10 cellular contexts compared by ENCODE assay signal in the genomic region with DNA sequence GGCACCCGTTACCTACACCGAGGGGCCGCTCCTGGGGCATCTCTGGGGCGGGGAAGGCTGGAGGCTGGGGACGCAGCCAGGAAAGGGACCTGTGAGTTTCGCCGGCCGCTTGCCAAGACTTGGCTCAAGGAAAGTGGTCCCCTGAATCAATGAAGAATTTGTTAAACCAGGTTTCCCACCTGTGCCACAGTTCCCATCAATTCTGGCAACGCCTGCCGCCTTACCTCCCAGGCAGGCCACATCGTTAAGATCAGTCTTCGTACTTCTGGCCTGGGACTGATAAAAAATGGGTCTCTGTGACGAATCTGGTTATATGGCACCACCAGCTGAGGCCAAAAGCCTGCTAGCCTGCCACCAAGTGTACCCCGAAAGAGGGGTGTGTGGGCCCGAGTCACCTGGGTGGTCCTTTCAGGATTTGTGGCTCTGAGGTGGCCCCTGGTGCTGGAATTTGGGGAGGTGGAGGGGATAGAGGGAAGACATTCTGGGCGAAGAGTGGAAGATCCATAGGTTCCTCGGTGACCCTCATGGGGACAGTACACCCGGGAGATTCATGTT. TPM values are rescaled to one million over a fixed set of nuclear protein-coding genes. Genes with fewer than 3 reads are reported as not detected.
DNase-seq lines count a peak whose midpoint lies in the region; FAIRE-seq and TF ChIP-seq lines count a peak whose summit lies in the region.
"Had no signal": no experiment of that assay in that cellular context is flagged by ENCODE, and none has a peak within 500 bp of the region (broad histone marks: within the 10 kb centered on the region; RNA-seq: fewer than 3 reads in every experiment).

No MANE protein-coding gene starts in this region.

- BruUV-seq in PC-9 (replicated peaks; lab: Mats Ljungman, UMichigan) (TSS peak; percentile 24), endothelial cell of umbilical vein (replicated peaks; lab: Mats Ljungman, UMichigan) (no TSS peak)

- H3K36me3 Mint-ChIP-seq in CD14-positive monocyte: peaks cover 0 to 2% of the 10 kb centered on the region in 2 donors

- peaks cover 0 to 6% (median 4%) of the 10 kb centered on the region in 7 donors for H3K9me3 Mint-ChIP-seq in CD14-positive monocyte

- no peaks in the 10 kb centered on the region for H3K9me2 ChIP-seq in PC-9 (ENCODE audit: insufficient read depth)

- H3K4me1 ChIP-seq in PC-9 (replicated peaks; ENCODE audit: insufficient read depth): peaks cover 50% of the 10 kb centered on the region
- H3K4me1 ChIP-seq in endothelial cell of umbilical vein (ENCODE audit: control insufficient read depth, extremely low read depth, insufficient read depth, low read length): peaks cover 9% of the 10 kb centered on the region
- H3K4me1 ChIP-seq in neutrophil (ENCODE audit: control insufficient read depth in 1 of 2, insufficient read depth in 1 of 2, low read depth in 1 of 2, low read length in 1 of 2): peaks cover 27 to 28% of the 10 kb centered on the region in 2 experiments

- H3K4me3 ChIP-seq in PC-9 (peak overlapping the region; percentile 99), endothelial cell of umbilical vein (replicated peaks in 1 of 3; ENCODE audit: insufficient read depth in 1 of 3, low read depth in 1 of 3, low read length in 3 of 3) (peak overlapping the region in 2 of 3 experiments; percentile 35 to 45), neutrophil (ENCODE audit: low read depth in 1 of 2, low read length in 1 of 2) (peak overlapping the region; percentile 89 to 94)

- no peak for TF ChIP-seq POLR2A in endothelial cell of umbilical vein (IDR thresholded peaks at IDR 0.05; ENCODE audit: low read depth, low read length)

- H4K20me1 ChIP-seq in PC-9 (ENCODE audit: insufficient read depth): no peaks in the 10 kb centered on the region
- H4K20me1 ChIP-seq in endothelial cell of umbilical vein (replicated peaks; ENCODE audit: control insufficient read depth, extremely low read depth, insufficient read depth, low read length): no peaks in the 10 kb centered on the region

- H3F3A ChIP-seq in PC-9 (ENCODE audit: insufficient read depth, low read depth): peaks cover 15% of the 10 kb centered on the region; the same call in 1 of the 2 replicates

- H2AFZ ChIP-seq in PC-9 (peak overlapping the region; percentile 75), endothelial cell of umbilical vein (ENCODE audit: low read depth, low read length) (peak overlapping the region; percentile 56)

- TF ChIP-seq CTCF in CD14-positive monocyte (IDR thresholded peaks at IDR 0.05) (peak; percentile 79), PC-9 (conservative IDR thresholded peaks at IDR 0.05) (peak; percentile 35), endothelial cell of umbilical vein (IDR thresholded peaks at IDR 0.05; ENCODE audit: extremely low read depth in 1 of 2, insufficient read depth in 1 of 2, low read depth in 1 of 2, low read length in 2 of 2) (no peak), neutrophil (IDR thresholded peaks at IDR 0.05) (no peak)

- H3K9ac ChIP-seq in endothelial cell of umbilical vein (replicated peaks; ENCODE audit: extremely low read depth, insufficient read depth, low read length): no peak overlapping the region

- no peak for FAIRE-seq in endothelial cell of umbilical vein (lab: Jason Lieb, UNC)
- FAIRE-seq: endometrium, GM18507 had no signal

- CTCF ChIA-PET in PC-9 (lab: Charles Lee) (no interaction called here), endothelial cell of umbilical vein (lab: Charles Lee) (interaction anchor here (5.4 kb wide), 1 partner anchor 64 kb away, joined by 41 read pairs; no protein-coding TSS in a partner anchor)

- peaks cover 19% of the 10 kb centered on the region for H3K4me1 Mint-ChIP-seq in CD14-positive monocyte

- intact Hi-C loops in CD14-positive monocyte (cut with micrococcal nuclease): loop anchor here (5.0 to 10.0 kb wide), 2 partner anchors 42 to 60 kb away; no protein-coding TSS in a partner anchor
- intact Hi-C loops in PC-9 (cut with micrococcal nuclease; ENCODE audit: unreplicated experiment): loop anchor here (1.0 to 5.0 kb wide), 7 partner anchors 45 to 252 kb away; a partner anchor contains a TSS
- intact Hi-C loops in endothelial cell of umbilical vein (cut with micrococcal nuclease): loop anchor here (2.0 to 5.0 kb wide), 5 partner anchors 62 to 252 kb away; a partner anchor contains a TSS

- DNase-seq in CD14-positive monocyte (ENCODE audit: low spot score): no peak
- no peak for DNase-seq in PC-9
- DNase-seq in endothelial cell of umbilical vein (ENCODE audit: low read depth, low spot score): no peak
- no peak for DNase-seq in NCI-H2196 (lab: John Stamatoyannopoulos, UW; ENCODE audit: unreplicated experiment)
- no peak for DNase-seq in AG08395 (ENCODE audit: low spot score)
- DNase-seq in NCI-H2029 (lab: John Stamatoyannopoulos, UW): no peak
- DNase-seq in HuH-7.5 (ENCODE audit: low spot score): no peak

- no peaks in the 10 kb centered on the region for H3K9me1 ChIP-seq in endothelial cell of umbilical vein (replicated peaks; ENCODE audit: control insufficient read depth, extremely low read depth, insufficient read depth, low read length)

- H3K27me3 Mint-ChIP-seq in CD14-positive monocyte (ENCODE audit: low read depth in 3 of 3): peaks cover 47 to 63% (median 50%) of the 10 kb centered on the region in 3 donors

- H3K9me3 ChIP-seq in PC-9 (ENCODE audit: insufficient read depth, low read depth) (no peaks in the 10 kb centered on the region), endothelial cell of umbilical vein (replicated peaks; ENCODE audit: control insufficient read depth, insufficient read depth, low read length) (no peaks in the 10 kb centered on the region), neutrophil (no peaks in the 10 kb centered on the region)

- H3K27me3 ChIP-seq in PC-9 (ENCODE audit: insufficient read depth, low read depth): no peaks in the 10 kb centered on the region
- peaks cover 46 to 51% of the 10 kb centered on the region in 2 experiments for H3K27me3 ChIP-seq in endothelial cell of umbilical vein (ENCODE audit: control insufficient read depth in 2 of 2, insufficient read depth in 2 of 2, low read length in 2 of 2)
- peaks cover 63% of the 10 kb centered on the region for H3K27me3 ChIP-seq in neutrophil

- H3K4me2 ChIP-seq in PC-9 (peak overlapping the region; percentile 86), endothelial cell of umbilical vein (ENCODE audit: insufficient read depth, low read length) (peak overlapping the region; percentile 69)

- dilution Hi-C loops in endothelial cell of umbilical vein (cut with MboI; ENCODE audit: extremely low pct_ligation_motif_present, low sequenced_read_pairs): no loop called here

- POLR2A ChIA-PET in PC-9 (lab: Charles Lee; ENCODE audit: unreplicated experiment) (no interaction called here), endothelial cell of umbilical vein (lab: Charles Lee) (no interaction called here)

- peak overlapping the region; percentile 98 for H3K27ac ChIP-seq in PC-9
- no peak overlapping the region for H3K27ac ChIP-seq in endothelial cell of umbilical vein (ENCODE audit: insufficient read depth, low read depth, low read length)
- H3K27ac ChIP-seq in neutrophil: peak overlapping the region; percentile 92

- H3K36me3 ChIP-seq in PC-9 (ENCODE audit: low read depth) (no peaks in the 10 kb centered on the region), endothelial cell of umbilical vein (ENCODE audit: control insufficient read depth in 2 of 2, extremely low read depth in 1 of 2, insufficient read depth in 2 of 2, low read length in 2 of 2) (no peaks in the 10 kb centered on the region), neutrophil (no peaks in the 10 kb centered on the region)

- H3K79me2 ChIP-seq in PC-9 (ENCODE audit: low read depth) (peaks cover 45% of the 10 kb centered on the region), endothelial cell of umbilical vein (ENCODE audit: control insufficient read depth, insufficient read depth, low read length) (no peaks in the 10 kb centered on the region)

- peak overlapping the region; percentile 73 to 79 for H3K4me3 Mint-ChIP-seq in CD14-positive monocyte

- peak overlapping the region in 2 of 7 donors; percentile 31 to 79 for H3K27ac Mint-ChIP-seq in CD14-positive monocyte

TF ChIP-seq in endothelial cell of umbilical vein, 7 proteins besides CTCF, POLR2A, EP300 and RAD21:
- no peak for TF ChIP-seq GATA2 (IDR thresholded peaks at IDR 0.05; ENCODE audit: insufficient read depth, insufficient read length, low read depth, low read length)
- TF ChIP-seq EZH2 (IDR thresholded peaks at IDR 0.05; ENCODE audit: borderline replicate concordance, low read depth, low read length, severe bottlenecking): no peak
- no peak for TF ChIP-seq MYC (IDR thresholded peaks at IDR 0.05; ENCODE audit: low read depth, low read length)
- no peak for TF ChIP-seq FOS (IDR thresholded peaks at IDR 0.05; ENCODE audit: borderline replicate concordance, insufficient read depth, low read length)
- TF ChIP-seq POLR2AphosphoS5 (IDR thresholded peaks at IDR 0.05; ENCODE audit: insufficient read depth, low read depth, low read length): no peak
- no peak for TF ChIP-seq JUN (IDR thresholded peaks at IDR 0.05; ENCODE audit: borderline replicate concordance, insufficient read depth, insufficient read length, low read depth)
- TF ChIP-seq, protein P1, sequence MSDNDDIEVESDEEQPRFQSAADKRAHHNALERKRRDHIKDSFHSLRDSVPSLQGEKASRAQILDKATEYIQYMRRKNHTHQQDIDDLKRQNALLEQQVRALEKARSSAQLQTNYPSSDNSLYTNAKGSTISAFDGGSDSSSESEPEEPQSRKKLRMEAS (IDR thresholded peaks at IDR 0.05; ENCODE audit: insufficient read depth, insufficient read length): no peak

RNA-seq across cellular contexts. Expression of a gene that starts 0.8 kb away (rescaled TPM):
- polyA plus RNA-seq in CD14-positive monocyte: 1 to 10 TPM; 1.7 to 2.5 TPM
- 27.7 and 36.4 TPM in 2 replicates for total RNA-seq in PC-9 (2021)
- 0.12 and 0.22 TPM in 2 replicates for total RNA-seq in endothelial cell of umbilical vein
- 0.19 and 0.32 TPM in 2 replicates for polyA plus RNA-seq in endothelial cell of umbilical vein
- polyA plus RNA-seq in endothelial cell of umbilical vein (2011; cell fraction: cytosol; rRNA removed): 0.17 and 0.21 TPM in 2 replicates
- 0.21 and 0.25 TPM in 2 replicates for polyA plus RNA-seq in endothelial cell of umbilical vein (2011; cell fraction: nucleus; rRNA removed)
- 0.31 and 0.59 TPM in 2 replicates for polyA plus RNA-seq in endothelial cell of umbilical vein (2012)
- polyA minus RNA-seq in endothelial cell of umbilical vein: 0.06 and 0.32 TPM in 2 replicates
- 6.0 TPM for polyA minus RNA-seq in endothelial cell of umbilical vein (2011; cell fraction: cytosol; rRNA and poly(A)+ RNA removed)
- polyA minus RNA-seq in endothelial cell of umbilical vein (2011; cell fraction: nucleus; rRNA and poly(A)+ RNA removed): 0.29 and 0.38 TPM in 2 replicates

Comparison
In these comparisons a context has a peak if more than half of its experiments do, and no peak if none do; other contexts are left out.
1. CTCF ChIP-seq: peak in CD14-positive monocyte (single experiment) and PC-9 (single experiment); none in endothelial cell of umbilical vein (0 of 2) and neutrophil (single experiment).
2. H3K4me3 ChIP-seq: peak in every context shown above with its lines; median percentile 99 in PC-9; 92 in neutrophil; 40 in endothelial cell of umbilical vein.
3. RNA of a gene that starts 0.8 kb away (total RNA-seq): 27.7 to 36.4 TPM in PC-9; 0.12 to 0.22 TPM in endothelial cell of umbilical vein; every median in the first group is over 10 times any median in the second.